Comparison of ENCODE assay signal across 24 cellular contexts in genomic region chr16:74735554-74735953, GRCh38. TPM values are rescaled to one million over a fixed set of nuclear protein-coding genes. Genes with fewer than 3 reads are reported as not detected.
"Had no signal": no experiment of that assay in that cellular context is flagged by ENCODE, and none has a peak within 500 bp of the region (broad histone marks: within the 10 kb centered on the region; RNA-seq: fewer than 3 reads in every experiment).

No MANE protein-coding gene starts in this region.

- H3K9me3 Mint-ChIP-seq: immature natural killer cell, nephron had no signal

- H3K36me3 ChIP-seq: esophagus squamous epithelium, gastroesophageal sphincter, sigmoid colon, suprapubic skin, tibial artery had no signal

- H3K27me3 Mint-ChIP-seq: naive B cell had no signal

- H3K4me3 ChIP-seq: esophagus squamous epithelium, gastroesophageal sphincter, lung, psoas muscle, sigmoid colon, skin epidermis, suprapubic skin, tibial artery had no signal

- H3K9me3 ChIP-seq: esophagus squamous epithelium, gastroesophageal sphincter, psoas muscle, sigmoid colon, suprapubic skin, tibial artery had no signal

- H3K9ac ChIP-seq: parathyroid adenoma had no signal

- H3K27ac ChIP-seq: epithelial cell of prostate, esophagus squamous epithelium, gastroesophageal sphincter, parathyroid adenoma, psoas muscle, sigmoid colon, skin epidermis, suprapubic skin, tibial artery had no signal

- ATAC-seq: gastroesophageal sphincter, left cardiac atrium, left ventricle myocardium superior, psoas muscle had no signal

- H3K4me1 ChIP-seq: parathyroid adenoma, psoas muscle, tibial artery had no signal

- H3K27ac Mint-ChIP-seq: immature natural killer cell, naive B cell had no signal

- H3K36me3 Mint-ChIP-seq: immature natural killer cell, naive B cell had no signal

- H3K4me3 Mint-ChIP-seq: immature natural killer cell, naive B cell, nephron had no signal

- H3K4me1 Mint-ChIP-seq: naive B cell, nephron had no signal

- H2AFZ ChIP-seq: parathyroid adenoma had no signal

- DNase-seq: central memory CD4-positive, alpha-beta T cell; cortex of kidney; effector memory CD4-positive, alpha-beta T cell; esophagus squamous epithelium; foreskin fibroblast; glutamatergic neuron; immature natural killer cell; left cardiac atrium; left ventricle myocardium superior; mesendoderm; naive B cell; sigmoid colon; stimulated activated naive CD4-positive, alpha-beta T cell treated with Interleukin-2 at 50 U/mL for 16 hours; tibial artery had no signal

RNA-seq across cellular contexts. Expression of gene FA2H, which starts 39.1 kb away (rescaled TPM):
- total RNA-seq: chondrocyte, omental fat pad, psoas muscle had no signal
- polyA plus RNA-seq: immature natural killer cell had no signal
